ENCODE assay signal across 22 cellular contexts in the genomic region with DNA sequence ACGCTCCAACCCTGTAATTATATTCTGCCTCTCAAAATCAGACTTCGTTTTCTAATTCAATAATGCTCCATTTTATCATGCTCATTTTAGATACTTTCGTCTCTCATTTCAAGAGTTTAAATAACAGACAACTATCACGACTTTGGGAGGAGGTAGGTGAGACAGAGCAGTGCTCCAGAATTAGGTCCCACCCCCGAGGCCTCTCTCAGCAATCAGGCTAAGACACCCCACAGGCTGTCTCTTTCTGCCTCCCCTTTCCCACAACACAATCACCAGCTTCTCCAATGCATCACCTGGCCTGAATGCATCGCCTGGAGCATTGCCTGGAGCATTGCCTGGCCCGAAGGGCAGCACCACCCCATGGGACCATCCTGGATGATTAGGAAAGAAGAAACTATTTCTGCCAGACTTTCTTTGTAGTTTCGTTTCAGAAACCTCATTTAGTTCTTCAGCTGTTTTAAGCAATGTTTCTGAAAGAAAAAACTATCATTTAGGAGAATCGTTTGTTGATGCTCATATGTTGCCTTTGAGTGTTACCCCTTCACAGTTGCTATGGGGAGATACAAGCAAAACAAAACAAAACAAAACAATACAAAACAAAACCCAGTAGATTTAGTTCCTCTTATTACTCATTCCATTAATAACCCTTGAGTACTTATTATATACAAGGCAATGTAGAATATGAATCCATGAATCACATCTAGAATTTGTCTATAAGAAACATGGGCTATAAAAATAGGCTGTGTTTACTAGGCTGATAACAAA. TPM values are rescaled to one million over a fixed set of nuclear protein-coding genes. Genes with fewer than 3 reads are reported as not detected.
"Had no signal": no experiment of that assay in that cellular context is flagged by ENCODE, and none has a peak within 500 bp of the region (broad histone marks: within the 10 kb centered on the region; RNA-seq: fewer than 3 reads in every experiment).

No MANE protein-coding gene starts in this region.

- H3K27ac Mint-ChIP-seq: activated naive CD4-positive, alpha-beta T cell treated with anti-CD3 and anti-CD28 coated beads for 36 hours; activated naive CD8-positive, alpha-beta T cell treated with anti-CD3 and anti-CD28 coated beads, Interleukin-2, amount 10 ng/mL, durations not matched to agents 7 days and 5 days; activated T-cell treated with anti-CD3 and anti-CD28 coated beads, Interleukin-2, amount 50 U/mL, for 72 hours; immature natural killer cell; naive B cell; stimulated activated naive B cell treated with anti-CD40 and anti-IgM and Interleukin-4, amounts not matched to agents 10 μg/mL and 1 μg/mL and 100 μg/mL, for 72 hours had no signal

- H3K9me3 ChIP-seq: transverse colon, vagina had no signal

- DNase-seq: activated CD4-positive, alpha-beta T cell treated with anti-CD3 and anti-CD28 coated beads for 4 hours; activated CD4-positive, alpha-beta T cell treated with anti-CD3 and anti-CD28 coated beads, Interleukin-2, amount 50 U/mL, for 48 hours; activated CD4-positive, CD25-positive, alpha-beta regulatory T cell; activated effector memory CD4-positive, alpha-beta T cell treated with Interleukin-2 at 50 U/mL for 16 hours; activated naive CD4-positive, alpha-beta T cell treated with anti-CD3 and anti-CD28 coated beads for 36 hours; activated naive CD8-positive, alpha-beta T cell treated with anti-CD3 and anti-CD28 coated beads, Interleukin-2, amount 10 ng/mL, durations not matched to agents 7 days and 5 days; activated T-cell treated with anti-CD3 and anti-CD28 coated beads, Interleukin-2, amount 50 U/mL, for 72 hours; amniotic stem cell; immature natural killer cell; mesenchymal stem cell; naive B cell; stimulated activated CD4-positive, alpha-beta T cell treated with anti-CD3 and anti-CD28 coated beads, Interleukin-2, amount 100 ng/mL, for 48 hours; stimulated activated CD8-positive, alpha-beta memory T cell treated with anti-CD3 and anti-CD28 coated beads, Interleukin-4, amount 100 ng/mL, for 48 hours; stimulated activated naive B cell treated with anti-CD40 and anti-IgM and Interleukin-4, amounts not matched to agents 10 μg/mL and 1 μg/mL and 100 μg/mL, for 72 hours; T-helper 9 cell; transverse colon had no signal

- H3K9ac ChIP-seq: parathyroid adenoma had no signal

- H3K79me2 ChIP-seq: parathyroid adenoma had no signal

- H3K4me1 ChIP-seq: parathyroid adenoma, transverse colon, vagina had no signal

- H3K27me3 Mint-ChIP-seq: activated naive CD8-positive, alpha-beta T cell treated with anti-CD3 and anti-CD28 coated beads, Interleukin-2, amount 10 ng/mL, durations not matched to agents 7 days and 5 days; naive B cell; stimulated activated naive B cell treated with anti-CD40 and anti-IgM and Interleukin-4, amounts not matched to agents 10 μg/mL and 1 μg/mL and 100 μg/mL, for 72 hours had no signal

- H3K4me1 Mint-ChIP-seq: activated naive CD8-positive, alpha-beta T cell treated with anti-CD3 and anti-CD28 coated beads, Interleukin-2, amount 10 ng/mL, durations not matched to agents 7 days and 5 days; immature natural killer cell; naive B cell; stimulated activated naive B cell treated with anti-CD40 and anti-IgM and Interleukin-4, amounts not matched to agents 10 μg/mL and 1 μg/mL and 100 μg/mL, for 72 hours had no signal

- H3K4me3 Mint-ChIP-seq: activated naive CD4-positive, alpha-beta T cell treated with anti-CD3 and anti-CD28 coated beads for 36 hours; activated naive CD8-positive, alpha-beta T cell treated with anti-CD3 and anti-CD28 coated beads, Interleukin-2, amount 10 ng/mL, durations not matched to agents 7 days and 5 days; activated T-cell treated with anti-CD3 and anti-CD28 coated beads, Interleukin-2, amount 50 U/mL, for 72 hours; immature natural killer cell; naive B cell; stimulated activated naive B cell treated with anti-CD40 and anti-IgM and Interleukin-4, amounts not matched to agents 10 μg/mL and 1 μg/mL and 100 μg/mL, for 72 hours had no signal

- H3K27ac ChIP-seq: parathyroid adenoma, transverse colon, vagina had no signal

- H3K4me3 ChIP-seq: transverse colon, vagina had no signal

- H3K36me3 Mint-ChIP-seq: activated naive CD8-positive, alpha-beta T cell treated with anti-CD3 and anti-CD28 coated beads, Interleukin-2, amount 10 ng/mL, durations not matched to agents 7 days and 5 days; immature natural killer cell; naive B cell; stimulated activated naive B cell treated with anti-CD40 and anti-IgM and Interleukin-4, amounts not matched to agents 10 μg/mL and 1 μg/mL and 100 μg/mL, for 72 hours had no signal

- H3K27me3 ChIP-seq: transverse colon, vagina had no signal

- H3K36me3 ChIP-seq: transverse colon, vagina had no signal

- H2AFZ ChIP-seq: parathyroid adenoma had no signal

RNA-seq across cellular contexts. Expression of gene DPP10, which starts 36.8 kb away (rescaled TPM):
- total RNA-seq: activated CD8-positive, alpha-beta memory T cell treated with anti-CD3 and anti-CD28 coated beads for 36 hours; activated naive CD4-positive, alpha-beta T cell treated with anti-CD3 and anti-CD28 coated beads for 36 hours; activated naive CD8-positive, alpha-beta T cell treated with anti-CD3 and anti-CD28 coated beads, Interleukin-2, amount 10 ng/mL, durations not matched to agents 7 days and 5 days; activated T-cell treated with anti-CD3 and anti-CD28 coated beads, Interleukin-2, amount 50 U/mL, for 72 hours; glomerular endothelial cell; pulmonary artery endothelial cell; T-helper 1 cell treated with Interleukin-12 subunit alpha and Interleukin-12 subunit beta and Interleukin-4 antibody, amounts not matched to agents 30 ng/mL and 1 ng/mL, for 36 hours; vagina had no signal
- polyA plus RNA-seq: immature natural killer cell had no signal
